In genomic region chr5:134141346-134142050, GRCh38 we compare ENCODE assay signal across 9 cellular contexts. TPM values are rescaled to one million over a fixed set of nuclear protein-coding genes. Genes with fewer than 3 reads are reported as not detected.
DNase-seq lines count a peak whose midpoint lies in the region; ATAC-seq and TF ChIP-seq lines count a peak whose summit lies in the region.
"Had no signal": no experiment of that assay in that cellular context is flagged by ENCODE, and none has a peak within 500 bp of the region (broad histone marks: within the 10 kb centered on the region; RNA-seq: fewer than 3 reads in every experiment).

No MANE protein-coding gene starts in this region.

- H3K4me1 ChIP-seq in left ventricle myocardium inferior (peaks cover 44% of the 10 kb centered on the region), testis (no peaks in the 10 kb centered on the region)

- H3K36me3 ChIP-seq in left ventricle myocardium inferior (peaks cover 47% of the 10 kb centered on the region), testis (ENCODE audit: low read depth, missing control alignments) (no peaks in the 10 kb centered on the region)

- H3K4me1 Mint-ChIP-seq in T-helper 17 cell: peaks cover 46% of the 10 kb centered on the region

- no peak for TF ChIP-seq POLR2A in testis (IDR thresholded peaks at IDR 0.05)

- peak overlapping the region; percentile 100 for H3K27ac Mint-ChIP-seq in T-helper 17 cell

- DNase-seq in cardiac septum (ENCODE audit: low spot score) (peak; percentile 51), left ventricle myocardium inferior (no peak), T-helper 17 cell (no peak), epithelial cell of esophagus (ENCODE audit: low read depth) (peak; percentile 18), testis (peak; percentile 13)
- DNase-seq: NCI-H446 treated with DMSO at 0.1 percent for 48 hours had no signal

- no peaks in the 10 kb centered on the region for H3K27me3 Mint-ChIP-seq in T-helper 17 cell

- no peak for TF ChIP-seq CTCF in left ventricle myocardium inferior (IDR thresholded peaks at IDR 0.05; ENCODE audit: borderline replicate concordance)
- TF ChIP-seq CTCF in epithelial cell of esophagus (IDR thresholded peaks at IDR 0.05; ENCODE audit: insufficient read depth, low read depth, low read length, missing control alignments): no peak
- TF ChIP-seq CTCF in testis (IDR thresholded peaks at IDR 0.05): no peak

- H3K4me3 Mint-ChIP-seq in T-helper 17 cell: peak overlapping the region; percentile 76

- no peak for ATAC-seq in T-helper 17 cell
- no peak for ATAC-seq in GM19452 (IDR thresholded peaks at IDR 0.05; ENCODE audit: unreplicated experiment)
- ATAC-seq in HG03565 (IDR thresholded peaks at IDR 0.05; ENCODE audit: unreplicated experiment): no peak
- no peak for ATAC-seq in GM21526 (IDR thresholded peaks at IDR 0.05; ENCODE audit: low FRiP score, unreplicated experiment)

- no peak overlapping the region for H3K4me3 ChIP-seq in left ventricle myocardium inferior
- H3K4me3 ChIP-seq in epithelial cell of esophagus (ENCODE audit: low read length): no peak overlapping the region
- no peak overlapping the region for H3K4me3 ChIP-seq in testis

- H3K27me3 ChIP-seq in left ventricle myocardium inferior (ENCODE audit: low read depth) (no peaks in the 10 kb centered on the region), testis (no peaks in the 10 kb centered on the region)

- peaks cover 16% of the 10 kb centered on the region for H3K36me3 Mint-ChIP-seq in T-helper 17 cell (ENCODE audit: low read depth)

- intact Hi-C loops in cardiac septum (cut with DNase I) (loop anchor here (2.0 kb wide), 1 partner anchor 41 kb away; no protein-coding TSS in a partner anchor), left ventricle myocardium inferior (cut with micrococcal nuclease) (loop anchor here (5.0 kb wide), 1 partner anchor 99 kb away; no protein-coding TSS in a partner anchor), testis (cut with DNase I; ENCODE audit: low total_unique reads) (no loop called here)

- WGBS in testis, 2 donors: 78 to 85% methylated on average over 9 of the region's 9 CpGs

- H3K27ac ChIP-seq in left ventricle myocardium inferior (replicated peaks) (no peak overlapping the region), testis (no peak overlapping the region)

- H3K9me3 ChIP-seq in left ventricle myocardium inferior (replicated peaks) (no peaks in the 10 kb centered on the region), T-helper 17 cell (ENCODE audit: control insufficient read depth, low read length, poor library complexity, severe bottlenecking) (no peaks in the 10 kb centered on the region), testis (no peaks in the 10 kb centered on the region)

RNA-seq across cellular contexts. Expression of gene TCF7, which starts 27.0 kb away (rescaled TPM):
- total RNA-seq in cardiac septum (2.2 TPM), left ventricle myocardium inferior (3.0 TPM), T-helper 17 cell (100 to 1,000 TPM; 308 to 405 TPM), testis (10 to 100 TPM; 15.2 to 16.1 TPM)
- polyA plus RNA-seq in testis (ENCODE audit: insufficient read depth, low read depth, low replicate concordance): 9.9 TPM

RNA-seq across cellular contexts. Expression of gene SKP1, which starts 35.3 kb away (rescaled TPM):
- 494 TPM for total RNA-seq in cardiac septum
- 506 TPM for total RNA-seq in left ventricle myocardium inferior
- total RNA-seq in T-helper 17 cell: 100 to 1,000 TPM; 284 to 339 TPM
- 100 to 1,000 TPM; 336 to 459 TPM for total RNA-seq in testis
- 919 TPM for polyA plus RNA-seq in testis (ENCODE audit: insufficient read depth, low read depth, low replicate concordance)

Comparison
In these comparisons a context has a peak if more than half of its experiments do, and no peak if none do; other contexts are left out.
1. DNase-seq: peak in cardiac septum (single experiment), epithelial cell of esophagus (single experiment) and testis (single experiment); none in left ventricle myocardium inferior (single experiment) and T-helper 17 cell (0 of 3).
2. RNA of gene TCF7, which starts 27.0 kb away (total RNA-seq): 308 to 405 TPM in T-helper 17 cell; 15.2 to 16.1 TPM in testis, 3.0 TPM in left ventricle myocardium inferior (single experiment) and 2.2 TPM in cardiac septum (single experiment); every median in the first group is over 10 times any median in the second.